30 cellular contexts compared by ENCODE assay signal in genomic region chr19:3619631-3620012, GRCh38. TPM values are rescaled to one million over a fixed set of nuclear protein-coding genes. Genes with fewer than 3 reads are reported as not detected.
"Had no signal": no experiment of that assay in that cellular context is flagged by ENCODE, and none has a peak within 500 bp of the region (broad histone marks: within the 10 kb centered on the region; RNA-seq: fewer than 3 reads in every experiment).

No MANE protein-coding gene starts in this region.

- H3K9me3 ChIP-seq: ascending aorta, Peyer's patch had no signal

- FAIRE-seq: TTC549 had no signal

- DNase-seq: activated CD4-positive, alpha-beta T cell treated with anti-CD3 and anti-CD28 coated beads, Interleukin-2, amount 10 ng/mL, durations not matched to agents 24 days and 14 days; activated CD4-positive, alpha-beta T cell treated with anti-CD3 and anti-CD28 coated beads, Interleukin-2, amount 50 U/mL, for 4 hours; activated CD8-positive, alpha-beta T cell treated with anti-CD3 and anti-CD28 coated beads for 36 hours; activated gamma-delta T cell; activated naive CD4-positive, alpha-beta T cell treated with Interleukin-2 at 50 U/mL for 16 hours; activated naive CD8-positive, alpha-beta T cell treated with anti-CD3 and anti-CD28 coated beads, Interleukin-2, amount 10 ng/mL, durations not matched to agents 7 days and 5 days; activated T-cell treated with anti-CD3 and anti-CD28 coated beads, Interleukin-2, amount 50 U/mL, for 1 hour; activated T-cell treated with anti-CD3 and anti-CD28 coated beads, Interleukin-2, amount 50 U/mL, for 72 hours; amygdala; NCI-H1092 treated with DMSO at 0.1 percent for 48 hours; NCI-H1417; NCI-H146; NCI-H187; NCI-H2029 treated with DMSO at 0.1 percent for 48 hours; NCI-H2107; NCI-H2171; NCI-H510A; NCI-H526; NCI-H748 treated with DMSO at 0.1 percent for 48 hours; NK-92 treated with Interleukin-12 subunit alpha and Interleukin-12 subunit beta, amount 100 ng/mL, for 24 hours; PC-3; Peyer's patch; Right ventricle myocardium superior; RPMI8226; SW 1271 had no signal

- H3K36me3 ChIP-seq: cardiac muscle cell had no signal

- H3K27ac ChIP-seq: ascending aorta, cardiac muscle cell, Peyer's patch had no signal

- ATAC-seq: activated CD8-positive, alpha-beta T cell treated with anti-CD3 and anti-CD28 coated beads for 36 hours; activated T-cell treated with anti-CD3 and anti-CD28 coated beads, Interleukin-2, amount 50 U/mL, for 72 hours; activated T-helper 17 cell treated with anti-CD3 and anti-CD28 coated beads, Interleukin-2, amount 50 U/mL, for 72 hours; PC-3 had no signal

- H3K4me3 ChIP-seq: ascending aorta, cardiac muscle cell, Peyer's patch had no signal

RNA-seq across cellular contexts. Expression of gene GIPC3, which starts 34.3 kb away (rescaled TPM):
- total RNA-seq: M059J had no signal
